In genomic region chr3:197615430-197615829, GRCh38 we compare ENCODE assay signal across 26 cellular contexts.
"Had no signal": no experiment of that assay in that cellular context is flagged by ENCODE, and none has a peak within 500 bp of the region (broad histone marks: within the 10 kb centered on the region; RNA-seq: fewer than 3 reads in every experiment).

No MANE protein-coding gene starts in this region.

- H3K36me3 ChIP-seq: uterus had no signal

- H3K27me3 Mint-ChIP-seq: effector memory CD8-positive, alpha-beta T cell; memory B cell; naive thymus-derived CD4-positive, alpha-beta T cell; stimulated activated memory B cell treated with anti-CD40 and anti-IgM and Interleukin-4, amounts not matched to agents 10 μg/mL and 1 μg/mL and 100 μg/mL, for 72 hours; stimulated activated naive CD8-positive, alpha-beta T cell treated with anti-CD3 and anti-CD28 coated beads, Interleukin-15, Interleukin-2, amounts not matched to agents 100 ng/mL and 50 ng/mL, for 24 hours had no signal

- H3K9me3 ChIP-seq: esophagus muscularis mucosa, gastroesophageal sphincter, psoas muscle, sigmoid colon, suprapubic skin, transverse colon had no signal

- ATAC-seq: effector memory CD8-positive, alpha-beta T cell; foreskin keratinocyte; gastroesophageal sphincter; heart left ventricle; left lobe of liver; naive thymus-derived CD4-positive, alpha-beta T cell; psoas muscle; right cardiac atrium; stimulated activated memory B cell treated with anti-CD40 and anti-IgM and Interleukin-4, amounts not matched to agents 10 μg/mL and 1 μg/mL and 100 μg/mL, for 72 hours; upper lobe of right lung had no signal

- H3K4me3 ChIP-seq: coronary artery, esophagus muscularis mucosa, gastroesophageal sphincter, heart left ventricle, hepatocyte, lung, neural progenitor cell, psoas muscle, sigmoid colon, suprapubic skin, transverse colon, upper lobe of right lung, uterus had no signal

- H3K27ac Mint-ChIP-seq: memory B cell; nephron; neural progenitor cell; stimulated activated memory B cell treated with anti-CD40 and anti-IgM and Interleukin-4, amounts not matched to agents 10 μg/mL and 1 μg/mL and 100 μg/mL, for 72 hours; stimulated activated naive CD8-positive, alpha-beta T cell treated with anti-CD3 and anti-CD28 coated beads, Interleukin-15, Interleukin-2, amounts not matched to agents 100 ng/mL and 50 ng/mL, for 24 hours had no signal

- FAIRE-seq: kidney had no signal

- H3K4me3 Mint-ChIP-seq: effector memory CD8-positive, alpha-beta T cell; memory B cell; naive thymus-derived CD4-positive, alpha-beta T cell; nephron; neural progenitor cell; stimulated activated memory B cell treated with anti-CD40 and anti-IgM and Interleukin-4, amounts not matched to agents 10 μg/mL and 1 μg/mL and 100 μg/mL, for 72 hours; stimulated activated naive CD8-positive, alpha-beta T cell treated with anti-CD3 and anti-CD28 coated beads, Interleukin-15, Interleukin-2, amounts not matched to agents 100 ng/mL and 50 ng/mL, for 24 hours had no signal

- H3K4me1 Mint-ChIP-seq: memory B cell; nephron; neural progenitor cell; stimulated activated memory B cell treated with anti-CD40 and anti-IgM and Interleukin-4, amounts not matched to agents 10 μg/mL and 1 μg/mL and 100 μg/mL, for 72 hours had no signal

- H3K27ac ChIP-seq: coronary artery, esophagus muscularis mucosa, foreskin keratinocyte, gastroesophageal sphincter, heart left ventricle, hepatocyte, neural progenitor cell, psoas muscle, sigmoid colon, suprapubic skin, transverse colon, upper lobe of right lung, uterus had no signal

- H3K9me3 Mint-ChIP-seq: effector memory CD8-positive, alpha-beta T cell had no signal

- H3K27me3 ChIP-seq: esophagus muscularis mucosa, foreskin keratinocyte, gastroesophageal sphincter, heart left ventricle, hepatocyte, neural progenitor cell, sigmoid colon, suprapubic skin, transverse colon, upper lobe of right lung, uterus had no signal

- H2AFZ ChIP-seq: hepatocyte, neural progenitor cell had no signal

- DNase-seq: effector memory CD8-positive, alpha-beta T cell; foreskin keratinocyte; heart left ventricle; kidney; midbrain; psoas muscle; right cardiac atrium; sigmoid colon; stimulated activated CD4-positive, alpha-beta T cell treated with anti-CD3 and anti-CD28 coated beads, Interleukin-2, amount 100 ng/mL, for 24 hours; stimulated activated CD4-positive, alpha-beta T cell treated with anti-CD3 and anti-CD28 coated beads, Interleukin-4, amount 100 ng/mL, for 24 hours; transverse colon; upper lobe of right lung; uterus had no signal

- H3K4me2 ChIP-seq: hepatocyte, neural progenitor cell had no signal

- H3K4me1 ChIP-seq: esophagus muscularis mucosa, foreskin keratinocyte, gastroesophageal sphincter, heart left ventricle, neural progenitor cell, psoas muscle, sigmoid colon, suprapubic skin, transverse colon, upper lobe of right lung, uterus had no signal

- H3K9ac ChIP-seq: neural progenitor cell had no signal
